Comparison of ENCODE assay signal across 13 cellular contexts in the genomic region with DNA sequence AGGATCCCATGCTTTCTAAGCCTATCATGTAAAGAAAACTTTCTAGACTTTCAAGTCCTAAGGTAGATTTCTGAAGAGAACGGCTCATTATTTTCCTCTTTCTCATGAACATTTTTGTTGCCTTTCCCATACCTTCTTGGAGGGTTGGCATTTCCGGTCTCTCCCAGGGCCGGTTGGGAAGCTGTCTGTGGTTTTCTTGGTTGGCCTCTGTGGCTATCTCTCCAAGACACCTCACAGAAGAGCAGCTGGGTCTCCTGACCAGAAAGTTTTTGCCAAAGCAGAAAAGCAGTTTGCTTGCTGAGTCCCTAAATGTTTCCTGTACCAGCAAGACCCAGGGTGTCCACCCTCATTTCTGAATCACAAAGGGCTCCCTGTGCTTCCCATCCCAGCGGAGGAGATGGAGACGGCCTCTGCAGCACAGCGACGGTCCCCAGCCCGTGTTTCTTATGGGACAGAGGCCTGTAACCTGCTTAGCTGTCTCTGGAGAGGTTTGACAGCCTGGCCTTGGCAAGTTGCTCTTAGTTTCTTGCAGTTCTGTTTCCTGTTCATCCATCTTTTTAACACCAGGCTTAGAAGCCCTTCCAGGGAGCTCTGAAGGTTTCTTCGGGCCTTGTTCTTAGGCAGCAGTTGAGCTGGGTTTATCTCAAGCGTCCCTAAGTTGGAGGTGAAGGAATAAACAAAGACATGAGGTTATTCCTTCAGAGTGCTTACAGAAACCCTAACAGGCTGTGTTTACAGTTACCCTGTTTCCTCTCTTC. TPM values are rescaled to one million over a fixed set of nuclear protein-coding genes. Genes with fewer than 3 reads are reported as not detected.
DNase-seq lines count a peak whose midpoint lies in the region; ATAC-seq and TF ChIP-seq lines count a peak whose summit lies in the region.
"Had no signal": no experiment of that assay in that cellular context is flagged by ENCODE, and none has a peak within 500 bp of the region (broad histone marks: within the 10 kb centered on the region; RNA-seq: fewer than 3 reads in every experiment).

No MANE protein-coding gene starts in this region.

- CTCF ChIA-PET in activated CD8-positive, alpha-beta memory T cell treated with anti-CD3 and anti-CD28 coated beads, Interleukin-2, amount 10 ng/mL, durations not matched to agents 7 days and 5 days (lab: Charles Lee): interaction anchor here (0.9 to 2.5 kb wide), 3 partner anchors 9 to 11 kb away, joined by 3 to 7 read pairs (median 3); no protein-coding TSS in a partner anchor

- ATAC-seq in gastroesophageal sphincter: no peak
- ATAC-seq in activated CD8-positive, alpha-beta memory T cell treated with anti-CD3 and anti-CD28 coated beads, Interleukin-2, amount 10 ng/mL, durations not matched to agents 7 days and 5 days: no peak
- ATAC-seq in GM18520 (IDR thresholded peaks at IDR 0.05; ENCODE audit: unreplicated experiment): no peak

- no peaks in the 10 kb centered on the region for H3K9me3 ChIP-seq in gastroesophageal sphincter
- H3K9me3 ChIP-seq in sigmoid colon: no peaks in the 10 kb centered on the region
- H3K9me3 ChIP-seq in tibial artery: no peaks in the 10 kb centered on the region

- no peaks in the 10 kb centered on the region for H3K9me3 Mint-ChIP-seq in activated CD8-positive, alpha-beta memory T cell treated with anti-CD3 and anti-CD28 coated beads, Interleukin-2, amount 10 ng/mL, durations not matched to agents 7 days and 5 days (ENCODE audit: low read depth)
- H3K9me3 Mint-ChIP-seq: activated CD4-positive, alpha-beta T cell treated with anti-CD3 and anti-CD28 coated beads, Interleukin-2, amount 10 ng/mL, durations not matched to agents 7 days and 5 days had no signal

- H3K27ac ChIP-seq in gastroesophageal sphincter (peak overlapping the region in 3 of 4 donors; percentile 41 to 59 (median 52)), sigmoid colon (peak overlapping the region in 2 of 4 donors; percentile 38 to 57), tibial artery (no peak overlapping the region)

- no peak for TF ChIP-seq CTCF in gastroesophageal sphincter (IDR thresholded peaks at IDR 0.05)
- TF ChIP-seq CTCF in sigmoid colon (IDR thresholded peaks at IDR 0.05): no peak
- no peak for TF ChIP-seq CTCF in tibial artery (IDR thresholded peaks at IDR 0.05)

- H3K4me1 Mint-ChIP-seq in activated CD8-positive, alpha-beta memory T cell treated with anti-CD3 and anti-CD28 coated beads, Interleukin-2, amount 10 ng/mL, durations not matched to agents 7 days and 5 days: no peaks in the 10 kb centered on the region
- H3K4me1 Mint-ChIP-seq: activated CD4-positive, alpha-beta T cell treated with anti-CD3 and anti-CD28 coated beads, Interleukin-2, amount 10 ng/mL, durations not matched to agents 7 days and 5 days had no signal

- H3K36me3 ChIP-seq in gastroesophageal sphincter: no peaks in the 10 kb centered on the region
- no peaks in the 10 kb centered on the region for H3K36me3 ChIP-seq in sigmoid colon
- H3K36me3 ChIP-seq in tibial artery: no peaks in the 10 kb centered on the region

- H3K27me3 ChIP-seq in gastroesophageal sphincter (no peaks in the 10 kb centered on the region), sigmoid colon (no peaks in the 10 kb centered on the region), tibial artery (peaks cover 0 to 9% of the 10 kb centered on the region in 2 donors)

- no peaks in the 10 kb centered on the region for H3K36me3 Mint-ChIP-seq in activated CD8-positive, alpha-beta memory T cell treated with anti-CD3 and anti-CD28 coated beads, Interleukin-2, amount 10 ng/mL, durations not matched to agents 7 days and 5 days

- H3K27me3 Mint-ChIP-seq in activated CD8-positive, alpha-beta memory T cell treated with anti-CD3 and anti-CD28 coated beads, Interleukin-2, amount 10 ng/mL, durations not matched to agents 7 days and 5 days: peaks cover 7% of the 10 kb centered on the region
- H3K27me3 Mint-ChIP-seq: activated CD4-positive, alpha-beta T cell treated with anti-CD3 and anti-CD28 coated beads, Interleukin-2, amount 10 ng/mL, durations not matched to agents 7 days and 5 days had no signal

- TF ChIP-seq EP300 in gastroesophageal sphincter (IDR thresholded peaks at IDR 0.05) (no peak), sigmoid colon (IDR thresholded peaks at IDR 0.05) (no peak)

- TF ChIP-seq POLR2A in gastroesophageal sphincter (IDR thresholded peaks at IDR 0.05) (no peak), sigmoid colon (IDR thresholded peaks at IDR 0.05) (no peak)

- H3K4me1 ChIP-seq in gastroesophageal sphincter (peaks cover 0 to 24% (median 2%) of the 10 kb centered on the region in 3 donors), sigmoid colon (peaks cover 0 to 18% (median 0%) of the 10 kb centered on the region in 4 donors), tibial artery (no peaks in the 10 kb centered on the region)

- no peak overlapping the region for H3K4me3 Mint-ChIP-seq in activated CD8-positive, alpha-beta memory T cell treated with anti-CD3 and anti-CD28 coated beads, Interleukin-2, amount 10 ng/mL, durations not matched to agents 7 days and 5 days
- H3K4me3 Mint-ChIP-seq: activated CD4-positive, alpha-beta T cell treated with anti-CD3 and anti-CD28 coated beads, Interleukin-2, amount 10 ng/mL, durations not matched to agents 7 days and 5 days had no signal

- no peak overlapping the region for H3K27ac Mint-ChIP-seq in activated CD8-positive, alpha-beta memory T cell treated with anti-CD3 and anti-CD28 coated beads, Interleukin-2, amount 10 ng/mL, durations not matched to agents 7 days and 5 days
- H3K27ac Mint-ChIP-seq: activated CD4-positive, alpha-beta T cell treated with anti-CD3 and anti-CD28 coated beads, Interleukin-2, amount 10 ng/mL, durations not matched to agents 7 days and 5 days had no signal

- intact Hi-C loops in sigmoid colon (cut with DNase I): no loop called here
- intact Hi-C loops in tibial artery (cut with DNase I; ENCODE audit: low total_unique reads): no loop called here

- H3K4me3 ChIP-seq in gastroesophageal sphincter (no peak overlapping the region), sigmoid colon (no peak overlapping the region), tibial artery (no peak overlapping the region)

- 35 to 52% methylated on average over 4 to 7 of the region's 10 CpGs for WGBS in gastroesophageal sphincter (ENCODE audit: low coverage in 1 of 2), 2 donors
- 87 to 90% methylated on average over 10 of the region's 10 CpGs for WGBS in sigmoid colon, 2 donors

- DNase-seq in GM03348 (ENCODE audit: low spot score) (peak; percentile 48), RPMI7951 (ENCODE audit: low read depth) (peak; percentile 78), sigmoid colon (peak; percentile 62), tibial artery (no peak), NCI-H128 (lab: John Stamatoyannopoulos, UW; ENCODE audit: unreplicated experiment) (no peak)
- no peak for DNase-seq in activated CD8-positive, alpha-beta memory T cell treated with anti-CD3 and anti-CD28 coated beads, Interleukin-2, amount 10 ng/mL, durations not matched to agents 7 days and 5 days
- DNase-seq: activated CD4-positive, alpha-beta T cell treated with anti-CD3 and anti-CD28 coated beads, Interleukin-2, amount 10 ng/mL, durations not matched to agents 7 days and 5 days; C1 segment of cervical spinal cord; Kasumi-1; stimulated activated CD4-positive, alpha-beta T cell treated with anti-CD3 and anti-CD28 coated beads, Interleukin-4, amount 100 ng/mL, for 24 hours; stimulated activated naive CD4-positive, alpha-beta T cell treated with Interleukin-2 at 50 U/mL for 16 hours had no signal

RNA-seq across cellular contexts. Expression of a gene that starts 39.8 kb away (rescaled TPM):
- 0.78 and 0.84 TPM in 2 replicates for total RNA-seq in RPMI7951 (2014; rRNA removed; shearing (Covaris generic))
- total RNA-seq in gastroesophageal sphincter (1 to 10 TPM; 3.1 to 8.8 (median 6.5) TPM), sigmoid colon (1 to 10 TPM in 3 of 4 donors, under 1 TPM in 1; 0.71 to 2.5 (median 1.6) TPM)
- polyA plus RNA-seq in sigmoid colon: under 1 TPM in 2 of 3 donors, not detected in 1; 0.28 to 0.46 TPM
- total RNA-seq in activated CD8-positive, alpha-beta memory T cell treated with anti-CD3 and anti-CD28 coated beads, Interleukin-2, amount 10 ng/mL, durations not matched to agents 7 days and 5 days: 1 to 10 TPM in 1 of 2 experiments, under 1 TPM in 1; 0.91 to 1.4 TPM

Comparison
In these comparisons a context has a peak if more than half of its experiments do, and no peak if none do; other contexts are left out.
1. DNase-seq: peak in GM03348 (single experiment), RPMI7951 (single experiment) and sigmoid colon (single experiment); none in activated CD8-positive, alpha-beta memory T cell treated with anti-CD3 and anti-CD28 coated beads, Interleukin-2, amount 10 ng/mL, durations not matched to agents 7 days and 5 days (single experiment), tibial artery (0 of 2) and NCI-H128 (single experiment).
2. H3K27ac ChIP-seq: peak in gastroesophageal sphincter (3 of 4); none in tibial artery (0 of 2).